13 cellular contexts compared by ENCODE assay signal in genomic region chr2:204453730-204454167, GRCh38.
DNase-seq lines count a peak whose midpoint lies in the region; ATAC-seq, FAIRE-seq and TF ChIP-seq lines count a peak whose summit lies in the region.
"Had no signal": no experiment of that assay in that cellular context is flagged by ENCODE, and none has a peak within 500 bp of the region (broad histone marks: within the 10 kb centered on the region; RNA-seq: fewer than 3 reads in every experiment).

No MANE protein-coding gene starts in this region.

- H3K36me3 ChIP-seq in OCI-LY3 (replicated peaks; ENCODE audit: low read depth, low read length) (no peaks in the 10 kb centered on the region), pancreas (no peaks in the 10 kb centered on the region)
- H3K36me3 ChIP-seq: HAP-1 had no signal

- H3K9me3 ChIP-seq in OCI-LY3 (ENCODE audit: insufficient read depth, low read length) (no peaks in the 10 kb centered on the region), pancreas (no peaks in the 10 kb centered on the region)
- H3K9me3 ChIP-seq: HAP-1 had no signal

- no peaks in the 10 kb centered on the region for H3K4me1 ChIP-seq in OCI-LY3 (ENCODE audit: low read length)
- peaks cover 6 to 8% (median 7%) of the 10 kb centered on the region in 3 donors for H3K4me1 ChIP-seq in pancreas

- ATAC-seq in pancreas (peak; percentile 38 to 72 (median 59)), GM19324 (IDR thresholded peaks at IDR 0.05; ENCODE audit: low FRiP score, unreplicated experiment) (no peak), GM21717 (IDR thresholded peaks at IDR 0.05; ENCODE audit: unreplicated experiment) (no peak)

- no peak overlapping the region for H3K4me2 ChIP-seq in OCI-LY3 (ENCODE audit: low read length)

- H3K9ac ChIP-seq in OCI-LY3 (ENCODE audit: low read length): no peak overlapping the region

- FAIRE-seq in pancreas (lab: Jason Lieb, UNC): no peak
- FAIRE-seq: G401.6 had no signal

- intact Hi-C loops in pancreas (cut with DNase I): no loop called here

- H3K79me2 ChIP-seq in OCI-LY3 (ENCODE audit: low read length): no peaks in the 10 kb centered on the region

- H3K27ac ChIP-seq in OCI-LY3 (ENCODE audit: low read length): no peak overlapping the region
- no peak overlapping the region for H3K27ac ChIP-seq in pancreas

- WGBS in pancreas, 2 donors: 11 to 20% methylated on average over 7 of the region's 7 CpGs

- H3K4me3 ChIP-seq in OCI-LY3 (ENCODE audit: low read length) (no peak overlapping the region), pancreas (no peak overlapping the region)
- H3K4me3 ChIP-seq: HAP-1 had no signal

- peak overlapping the region; percentile 13; the same call in 1 of the 2 replicates for H2AFZ ChIP-seq in OCI-LY3 (ENCODE audit: low read depth, low read length)

- TF ChIP-seq CTCF in OCI-LY3 (IDR thresholded peaks at IDR 0.05; ENCODE audit: low read depth, low read length) (no peak), pancreas (IDR thresholded peaks at IDR 0.05) (no peak)

- H4K20me1 ChIP-seq in OCI-LY3 (ENCODE audit: insufficient read depth, low read length): no peaks in the 10 kb centered on the region

- DNase-seq in Daoy (ENCODE audit: low read depth) (peak; percentile 75), foreskin melanocyte (peak; percentile 65), pancreas (peak; percentile 23 to 68 (median 43)), SKM-1 treated with dmso at 0.1 percent for 144 hours (lab: John Stamatoyannopoulos, UW; ENCODE audit: unreplicated experiment) (no peak)
- no peak for DNase-seq in effector CD4-positive, alpha-beta T cell
- DNase-seq: activated CD4-positive, alpha-beta T cell treated with anti-CD3 and anti-CD28 coated beads for 48 hours; cerebellar nuclear complex; NCI-H1417 treated with DMSO at 0.1 percent for 48 hours had no signal

- H3K27me3 ChIP-seq in OCI-LY3 (ENCODE audit: low read depth, low read length) (no peaks in the 10 kb centered on the region), pancreas (no peaks in the 10 kb centered on the region)

Comparison
In these comparisons a context has a peak if more than half of its experiments do, and no peak if none do; other contexts are left out.
1. DNase-seq: peak in Daoy (single experiment), foreskin melanocyte (single experiment) and pancreas (6 of 6); none in effector CD4-positive, alpha-beta T cell (single experiment) and SKM-1 treated with dmso at 0.1 percent for 144 hours (single experiment).
2. ATAC-seq: peak in pancreas (4 of 4); none in GM19324 (single experiment) and GM21717 (single experiment).